Comparison of ENCODE assay signal across 9 cellular contexts in genomic region chr12:46382974-46383653, GRCh38. TPM values are rescaled to one million over a fixed set of nuclear protein-coding genes. Genes with fewer than 3 reads are reported as not detected.
A peak's percentile ranks its signal among the peaks of the same experiment; 100 is the strongest.
DNase-seq lines count a peak whose midpoint lies in the region; ATAC-seq, FAIRE-seq and TF ChIP-seq lines count a peak whose summit lies in the region.
"Had no signal": no experiment of that assay in that cellular context is flagged by ENCODE, and none has a peak within 500 bp of the region (broad histone marks: within the 10 kb centered on the region; RNA-seq: fewer than 3 reads in every experiment).

No MANE protein-coding gene starts in this region.

- H3K27ac ChIP-seq in kidney (ENCODE audit: low read depth in 2 of 2, low read length in 2 of 2): peak overlapping the region; percentile 99 to 100

- no peaks in the 10 kb centered on the region for H3K9me3 ChIP-seq in kidney (ENCODE audit: control insufficient read depth in 1 of 2, low read length in 2 of 2)

- H3K4me1 ChIP-seq in kidney (ENCODE audit: control insufficient read depth in 1 of 2, insufficient read depth in 1 of 2, low read depth in 1 of 2, low read length in 2 of 2): peaks cover 12 to 16% of the 10 kb centered on the region in 2 donors

- H3K9me3 Mint-ChIP-seq in central memory CD8-positive, alpha-beta T cell: no peaks in the 10 kb centered on the region

- ATAC-seq in GM19023 (IDR thresholded peaks at IDR 0.05; ENCODE audit: unreplicated experiment): peak; percentile 79
- peak; percentile 80 for ATAC-seq in HG03280 (IDR thresholded peaks at IDR 0.05; ENCODE audit: unreplicated experiment)
- peak; percentile 79 for ATAC-seq in central memory CD8-positive, alpha-beta T cell (replicated peaks; ENCODE audit: extremely low read depth, poor library complexity, severe bottlenecking)

- H3K9ac ChIP-seq in kidney (ENCODE audit: low read length in 2 of 2): peak overlapping the region; percentile 72 to 88

- peak overlapping the region; percentile 69 to 79 for H3K4me3 ChIP-seq in kidney (ENCODE audit: low read length in 2 of 2)

- H3K27ac Mint-ChIP-seq in central memory CD8-positive, alpha-beta T cell (ENCODE audit: low read depth): peak overlapping the region; percentile 92

- peaks cover 15% of the 10 kb centered on the region for H3K36me3 Mint-ChIP-seq in central memory CD8-positive, alpha-beta T cell (ENCODE audit: insufficient read depth)

- H3K4me1 Mint-ChIP-seq in central memory CD8-positive, alpha-beta T cell: peaks cover 27% of the 10 kb centered on the region

- H3K27me3 Mint-ChIP-seq in central memory CD8-positive, alpha-beta T cell: no peaks in the 10 kb centered on the region

- intact Hi-C loops in kidney (cut with DNase I): no loop called here

- no peak for FAIRE-seq in kidney (lab: Jason Lieb, UNC)
- FAIRE-seq: colon had no signal

- DNase-seq in AG20443 (ENCODE audit: low spot score): peak; percentile 91
- peak; percentile 99 for DNase-seq in NCI-H226
- DNase-seq in activated CD4-positive, CD25-positive, alpha-beta regulatory T cell treated with anti-CD3 and anti-CD28 coated beads, Interleukin-2, amount 50 U/mL, for 16 hours (ENCODE audit: low read depth, low spot score): peak; percentile 83
- DNase-seq in central memory CD8-positive, alpha-beta T cell (ENCODE audit: low spot score in 2 of 2): peak; percentile 65 to 83
- peak; percentile 99 for DNase-seq in kidney
- DNase-seq in stimulated activated CD4-positive, alpha-beta T cell treated with anti-CD3 and anti-CD28 coated beads, Interleukin-15, amount 100 ng/mL, for 1 hour (ENCODE audit: low read depth in 1 of 2, low spot score in 1 of 2): peak; percentile 86 to 92

- TF ChIP-seq CTCF in kidney (IDR thresholded peaks at IDR 0.05; ENCODE audit: borderline replicate concordance, extremely low read depth, insufficient read depth): no peak

- H3K36me3 ChIP-seq in kidney (ENCODE audit: control insufficient read depth in 1 of 2, insufficient read depth in 2 of 2, low read length in 2 of 2): no peaks in the 10 kb centered on the region

- H3K4me3 Mint-ChIP-seq in central memory CD8-positive, alpha-beta T cell: peak overlapping the region; percentile 88

RNA-seq across cellular contexts. Expression of gene SLC38A2, which starts 10.5 kb away (rescaled TPM):
- total RNA-seq in kidney: 189 TPM
- polyA plus RNA-seq in kidney (ENCODE audit: insufficient read depth, low read depth, low replicate concordance): 38.6 TPM

Comparison
In these comparisons a context has a peak if more than half of its experiments do, and no peak if none do; other contexts are left out.
1. Peak in every context shown above with its lines: DNase-seq, ATAC-seq, H3K4me3 ChIP-seq and H3K27ac ChIP-seq.